8 cellular contexts compared by ENCODE assay signal in the genomic region with DNA sequence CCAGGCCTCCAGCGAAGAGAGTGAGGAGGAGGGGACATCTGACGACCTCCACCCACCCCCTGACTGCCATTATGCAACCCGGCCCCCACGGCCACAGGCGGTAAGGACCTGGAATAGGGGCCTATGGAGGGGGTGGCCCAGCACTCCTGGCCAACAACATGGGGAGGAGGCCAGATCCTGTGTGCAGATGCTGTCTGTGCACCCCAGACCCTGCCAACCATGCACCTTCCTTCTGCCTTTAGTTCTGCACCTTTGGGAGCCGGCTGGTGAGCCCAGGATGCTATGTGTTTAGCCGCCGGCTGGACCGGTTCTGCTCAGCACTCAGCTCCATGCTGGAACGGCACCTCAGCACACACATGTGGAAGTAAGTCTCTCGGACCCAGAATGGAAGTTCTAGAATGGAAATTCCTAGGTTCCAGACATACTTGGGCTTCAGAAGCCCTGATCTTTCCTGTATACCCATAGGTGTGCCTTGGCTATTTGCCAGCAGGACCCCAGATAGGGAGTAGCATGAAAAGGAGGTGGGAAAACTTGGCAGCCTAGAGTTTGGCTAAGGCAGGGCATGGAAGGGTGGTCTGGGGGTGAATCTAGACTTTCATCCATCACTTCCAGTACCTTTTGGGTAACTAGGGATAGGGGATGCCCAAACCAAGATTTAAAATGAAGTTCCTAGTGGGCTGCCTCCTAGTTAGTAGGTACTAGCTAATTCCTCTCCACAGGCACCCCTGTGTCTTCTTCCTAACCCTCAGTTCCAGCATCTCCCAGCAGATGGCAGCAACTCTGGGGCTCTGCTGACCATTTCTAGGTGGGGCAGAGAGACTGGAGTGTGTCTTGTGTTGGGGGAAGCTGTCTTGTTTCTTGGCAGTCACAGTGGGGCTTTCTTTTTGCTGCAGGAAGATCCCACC. TPM values are rescaled to one million over a fixed set of nuclear protein-coding genes. Genes with fewer than 3 reads are reported as not detected.
DNase-seq lines count a peak whose midpoint lies in the region; ATAC-seq and TF ChIP-seq lines count a peak whose summit lies in the region.

No MANE protein-coding gene starts in this region.

- no peak overlapping the region for H3K4me3 Mint-ChIP-seq in activated naive CD4-positive, alpha-beta T cell treated with anti-CD3 and anti-CD28 coated beads for 36 hours

- no peaks in the 10 kb centered on the region for H3K27me3 ChIP-seq in SJSA1 (replicated peaks)
- H3K27me3 ChIP-seq in prostate gland (replicated peaks; ENCODE audit: insufficient read depth) = no peaks in the 10 kb centered on the region

- CTCF ChIA-PET in activated naive CD4-positive, alpha-beta T cell treated with anti-CD3 and anti-CD28 coated beads for 36 hours (lab: Charles Lee) = interaction anchor here (0.6 to 35.8 kb wide), 12 partner anchors 19 to 327 kb away, joined by 3 to 1207 read pairs (median 3); partner anchors contain the start of genes AMIGO1, GPR61 and PSMA5

- intact Hi-C loops in activated naive CD4-positive, alpha-beta T cell treated with anti-CD3 and anti-CD28 coated beads for 36 hours (cut with micrococcal nuclease) = loop anchor here (1.0 kb wide), 1 partner anchor 42 kb away; no protein-coding TSS in a partner anchor
- intact Hi-C loops in prostate gland (cut with DNase I) = no loop called here

- H3K9me3 ChIP-seq in SJSA1 (replicated peaks) (no peaks in the 10 kb centered on the region; the same call in 1 of the 2 replicates), prostate gland (no peaks in the 10 kb centered on the region)

- H3K27ac ChIP-seq in SJSA1 (no peak overlapping the region), prostate gland (no peak overlapping the region)

- ATAC-seq in HG03175 (IDR thresholded peaks at IDR 0.05; ENCODE audit: unreplicated experiment) (no peak), GM19324 (IDR thresholded peaks at IDR 0.05; ENCODE audit: low FRiP score, unreplicated experiment) (no peak)

- H3K4me1 Mint-ChIP-seq in activated naive CD4-positive, alpha-beta T cell treated with anti-CD3 and anti-CD28 coated beads for 36 hours (ENCODE audit: low read depth) = peaks cover 25% of the 10 kb centered on the region

- TF ChIP-seq POLR2A in prostate gland (IDR thresholded peaks at IDR 0.05) = no peak

- WGBS in prostate gland = 77% methylated on average over 6 of the region's 11 CpGs

- H3K4me3 ChIP-seq in SJSA1 (no peak overlapping the region), prostate gland (no peak overlapping the region)

- no peaks in the 10 kb centered on the region for H3K27me3 Mint-ChIP-seq in activated naive CD4-positive, alpha-beta T cell treated with anti-CD3 and anti-CD28 coated beads for 36 hours (ENCODE audit: low read depth)

- H3K36me3 ChIP-seq in SJSA1 (peaks cover 51% of the 10 kb centered on the region), prostate gland (no peaks in the 10 kb centered on the region)

- H3K4me1 ChIP-seq in SJSA1 (replicated peaks) = peaks cover 7% of the 10 kb centered on the region
- H3K4me1 ChIP-seq in prostate gland (replicated peaks) = peaks cover 8% of the 10 kb centered on the region

- peak; percentile 42; the same call in 1 of the 2 replicates for TF ChIP-seq RAD21 in Ishikawa (IDR thresholded peaks at IDR 0.05; ENCODE audit: low read depth)

- no peak for TF ChIP-seq EP300 in Ishikawa (IDR thresholded peaks at IDR 0.05; ENCODE audit: borderline replicate concordance)

- H3K9me3 Mint-ChIP-seq in activated naive CD4-positive, alpha-beta T cell treated with anti-CD3 and anti-CD28 coated beads for 36 hours = no peaks in the 10 kb centered on the region

- peaks cover 11% of the 10 kb centered on the region for H3K36me3 Mint-ChIP-seq in activated naive CD4-positive, alpha-beta T cell treated with anti-CD3 and anti-CD28 coated beads for 36 hours (ENCODE audit: low read depth)

- DNase-seq in EL = peak; percentile 65
- DNase-seq in SJSA1 (ENCODE audit: low read depth in 1 of 2, low spot score in 2 of 2) = peak; percentile 55 to 71
- DNase-seq in activated naive CD4-positive, alpha-beta T cell treated with anti-CD3 and anti-CD28 coated beads for 36 hours = peak; percentile 75
- DNase-seq in globus pallidus (ENCODE audit: low spot score) = peak; percentile 68
- peak; percentile 54 for DNase-seq in prostate gland (ENCODE audit: low spot score)

- no peak overlapping the region for H3K27ac Mint-ChIP-seq in activated naive CD4-positive, alpha-beta T cell treated with anti-CD3 and anti-CD28 coated beads for 36 hours

- peak; percentile 45 to 82 (median 70) for TF ChIP-seq CTCF in prostate gland (IDR thresholded peaks at IDR 0.05)

TF ChIP-seq in Ishikawa, 13 proteins besides CTCF, POLR2A, EP300 and RAD21:
- TF ChIP-seq CEBPB (IDR thresholded peaks at IDR 0.05) (no peak), FOXM1 (IDR thresholded peaks at IDR 0.05; ENCODE audit: borderline replicate concordance, low read depth) (no peak), TCF12 (IDR thresholded peaks at IDR 0.05; ENCODE audit: low read depth) (no peak)

RNA-seq across cellular contexts. Expression of gene CYB561D1, which starts 3.6 kb away (rescaled TPM):
- 3.5 and 5.5 TPM in 2 replicates for total RNA-seq in SJSA1 (2014; rRNA removed; shearing (Covaris generic))
- 1 to 10 TPM; 6.6 to 8.5 TPM for total RNA-seq in activated naive CD4-positive, alpha-beta T cell treated with anti-CD3 and anti-CD28 coated beads for 36 hours
- 10 to 100 TPM; 12.0 to 12.3 TPM for total RNA-seq in prostate gland

RNA-seq across cellular contexts. Expression of gene ATXN7L2, which starts 6.6 kb away (rescaled TPM):
- 4.1 and 5.7 TPM in 2 replicates for total RNA-seq in SJSA1 (2014; rRNA removed; shearing (Covaris generic))
- total RNA-seq in activated naive CD4-positive, alpha-beta T cell treated with anti-CD3 and anti-CD28 coated beads for 36 hours = 10 to 100 TPM; 15.2 to 16.4 TPM
- 10 to 100 TPM in 1 of 2 donors, 1 to 10 TPM in 1; 3.0 to 29.4 TPM for total RNA-seq in prostate gland

RNA-seq across cellular contexts. Expression of gene AMIGO1, which starts 19.2 kb away (rescaled TPM):
- total RNA-seq in SJSA1 (2014; rRNA removed; shearing (Covaris generic)) = 0.41 and 0.55 TPM in 2 replicates
- 1 to 10 TPM; 1.5 to 1.7 TPM for total RNA-seq in activated naive CD4-positive, alpha-beta T cell treated with anti-CD3 and anti-CD28 coated beads for 36 hours
- 10 to 100 TPM in 1 of 2 donors, 1 to 10 TPM in 1; 9.5 to 13.2 TPM for total RNA-seq in prostate gland

RNA-seq across cellular contexts. Expression of gene SYPL2, which starts 23.9 kb away (rescaled TPM):
- 0.11 TPM in 1 of 2 replicates, not detected in the other for total RNA-seq in SJSA1 (2014; rRNA removed; shearing (Covaris generic))
- total RNA-seq in activated naive CD4-positive, alpha-beta T cell treated with anti-CD3 and anti-CD28 coated beads for 36 hours = under 1 TPM in 1 of 2 experiments, not detected in 1; 0.05 TPM
- total RNA-seq in prostate gland = 10 to 100 TPM in 1 of 2 donors, 1 to 10 TPM in 1; 1.3 to 48.1 TPM

RNA-seq across cellular contexts. Expression of gene GPR61, which starts 49.4 kb away (rescaled TPM):
- total RNA-seq in SJSA1 (2014; rRNA removed; shearing (Covaris generic)) = 0.34 TPM in 1 of 2 replicates, not detected in the other
- under 1 TPM in 1 of 2 experiments, not detected in 1; 0.31 TPM for total RNA-seq in activated naive CD4-positive, alpha-beta T cell treated with anti-CD3 and anti-CD28 coated beads for 36 hours
- total RNA-seq in prostate gland = 1 to 10 TPM in 1 of 2 donors, not detected in 1; 1.2 TPM
